21 cellular contexts compared by ENCODE assay signal in genomic region chr16:68451656-68452055, GRCh38.
"Had no signal": no experiment of that assay in that cellular context is flagged by ENCODE, and none has a peak within 500 bp of the region (broad histone marks: within the 10 kb centered on the region; RNA-seq: fewer than 3 reads in every experiment).

No MANE protein-coding gene starts in this region.

- H3K4me3 Mint-ChIP-seq: activated CD4-positive, alpha-beta memory T cell treated with anti-CD3 and anti-CD28 coated beads for 36 hours; activated CD4-positive, alpha-beta T cell treated with anti-CD3 and anti-CD28 coated beads, Interleukin-2, amount 10 ng/mL, durations not matched to agents 7 days and 5 days; activated naive CD4-positive, alpha-beta T cell treated with anti-CD3 and anti-CD28 coated beads for 36 hours; activated naive CD8-positive, alpha-beta T cell; activated T-helper 17 cell treated with anti-CD3 and anti-CD28 coated beads, Interleukin-2, amount 50 U/mL, for 72 hours; central memory CD8-positive, alpha-beta T cell; T-helper 17 cell had no signal

- DNase-seq: activated CD4-positive, alpha-beta memory T cell treated with anti-CD3 and anti-CD28 coated beads for 36 hours; activated CD4-positive, alpha-beta T cell treated with anti-CD3 and anti-CD28 coated beads, Interleukin-2, amount 10 ng/mL, durations not matched to agents 7 days and 5 days; activated CD4-positive, CD25-positive, alpha-beta regulatory T cell; activated CD8-positive, alpha-beta memory T cell treated with anti-CD3 and anti-CD28 coated beads for 24 hours; activated gamma-delta T cell; activated naive CD4-positive, alpha-beta T cell treated with anti-CD3 and anti-CD28 coated beads for 36 hours; activated T-cell treated with anti-CD3 and anti-CD28 coated beads, Interleukin-2, amount 50 U/mL, for 48 hours; amygdala; MM.1S; NCI-H1105 treated with DMSO at 0.1 percent for 48 hours; NCI-H1436 treated with DMSO at 0.1 percent for 48 hours; NCI-H187; NCI-H2081; NCI-H510A treated with DMSO at 0.1 percent for 48 hours; SHP77 treated with DMSO at 0.1 percent for 48 hours; T-helper 17 cell; T-helper 9 cell had no signal

- H3K27me3 Mint-ChIP-seq: activated naive CD8-positive, alpha-beta T cell had no signal

- ATAC-seq: activated T-helper 17 cell treated with anti-CD3 and anti-CD28 coated beads, Interleukin-2, amount 50 U/mL, for 72 hours; T-helper 17 cell had no signal

- H3K9me3 Mint-ChIP-seq: activated CD4-positive, alpha-beta memory T cell treated with anti-CD3 and anti-CD28 coated beads for 36 hours; activated CD4-positive, alpha-beta T cell treated with anti-CD3 and anti-CD28 coated beads, Interleukin-2, amount 10 ng/mL, durations not matched to agents 7 days and 5 days; activated naive CD4-positive, alpha-beta T cell treated with anti-CD3 and anti-CD28 coated beads for 36 hours; activated T-helper 17 cell treated with anti-CD3 and anti-CD28 coated beads, Interleukin-2, amount 50 U/mL, for 72 hours; brain; central memory CD8-positive, alpha-beta T cell had no signal

- H3K27ac Mint-ChIP-seq: activated CD4-positive, alpha-beta memory T cell treated with anti-CD3 and anti-CD28 coated beads for 36 hours; activated CD4-positive, alpha-beta T cell treated with anti-CD3 and anti-CD28 coated beads, Interleukin-2, amount 10 ng/mL, durations not matched to agents 7 days and 5 days; activated naive CD4-positive, alpha-beta T cell treated with anti-CD3 and anti-CD28 coated beads for 36 hours; activated T-helper 17 cell treated with anti-CD3 and anti-CD28 coated beads, Interleukin-2, amount 50 U/mL, for 72 hours; T-helper 17 cell had no signal

- H3K36me3 Mint-ChIP-seq: activated CD4-positive, alpha-beta memory T cell treated with anti-CD3 and anti-CD28 coated beads for 36 hours; activated naive CD8-positive, alpha-beta T cell; brain had no signal
